16 cellular contexts compared by ENCODE assay signal in genomic region chr7:155591055-155591750, GRCh38. TPM values are rescaled to one million over a fixed set of nuclear protein-coding genes. Genes with fewer than 3 reads are reported as not detected.
DNase-seq lines count a peak whose midpoint lies in the region; ATAC-seq, FAIRE-seq and TF ChIP-seq lines count a peak whose summit lies in the region.
"Had no signal": no experiment of that assay in that cellular context is flagged by ENCODE, and none has a peak within 500 bp of the region (broad histone marks: within the 10 kb centered on the region; RNA-seq: fewer than 3 reads in every experiment).

No MANE protein-coding gene starts in this region.

- peaks cover 9% of the 10 kb centered on the region for H3K4me1 Mint-ChIP-seq in endodermal cell
- H3K4me1 Mint-ChIP-seq: naive B cell had no signal

- H3K4me1 ChIP-seq in endodermal cell (ENCODE audit: control insufficient read depth, insufficient read depth, low read length) (no peaks in the 10 kb centered on the region), osteoblast (ENCODE audit: insufficient read depth, low read length) (no peaks in the 10 kb centered on the region)

- DNase-seq in DMS153 (lab: John Stamatoyannopoulos, UW) (peak; percentile 60), DMS153 treated with DMSO at 0.1 percent for 48 hours (lab: John Stamatoyannopoulos, UW; ENCODE audit: unreplicated experiment) (no peak), NCI-H526 treated with DMSO at 0.1 percent for 48 hours (lab: John Stamatoyannopoulos, UW) (peak; percentile 82), endodermal cell (peak; percentile 38), osteoblast (ENCODE audit: insufficient read length, low spot score, missing footprints) (peak; percentile 25), NCI-H1694 treated with DMSO at 0.1 percent for 48 hours (lab: John Stamatoyannopoulos, UW) (no peak), H54 (ENCODE audit: insufficient read length, low spot score) (no peak)
- DNase-seq: activated naive CD4-positive, alpha-beta T cell treated with anti-CD3 and anti-CD28 coated beads, Interleukin-2, amount 50 U/mL, for 16 hours; naive B cell; stimulated activated naive CD4-positive, alpha-beta T cell treated with Interleukin-2 at 50 U/mL for 16 hours had no signal

- WGBS in endodermal cell (ENCODE audit: insufficient coverage in 1 of 2, insufficient read length in 1 of 2), 2 experiments: 91 to 92% methylated on average over 4 to 14 of the region's 14 CpGs

- H3K4me3 Mint-ChIP-seq in endodermal cell: no peak overlapping the region

- no peak for ATAC-seq in HG03571 (IDR thresholded peaks at IDR 0.05; ENCODE audit: unreplicated experiment)

- no peaks in the 10 kb centered on the region for H3K9me3 ChIP-seq in endodermal cell (ENCODE audit: control insufficient read depth, low read length)
- no peaks in the 10 kb centered on the region for H3K9me3 ChIP-seq in osteoblast (ENCODE audit: low read depth, low read length)
- H3K9me3 ChIP-seq: Caco-2 had no signal

- H3K36me3 ChIP-seq in endodermal cell (ENCODE audit: control insufficient read depth, insufficient read depth, low read length) (no peaks in the 10 kb centered on the region), osteoblast (ENCODE audit: insufficient read depth, low read length) (no peaks in the 10 kb centered on the region)

- H2AFZ ChIP-seq in osteoblast (ENCODE audit: low read length): no peak overlapping the region

- H3K9ac ChIP-seq in endodermal cell (ENCODE audit: extremely low read depth, low read length, poor library complexity, severe bottlenecking): no peak overlapping the region

- no peaks in the 10 kb centered on the region for H4K20me1 ChIP-seq in osteoblast (ENCODE audit: insufficient read depth, low read length)

- H3K27ac ChIP-seq in endodermal cell (ENCODE audit: low read depth, low read length) (no peak overlapping the region), osteoblast (ENCODE audit: low read depth, low read length) (no peak overlapping the region)
- H3K27ac ChIP-seq: 22Rv1 had no signal

- no peaks in the 10 kb centered on the region for H3K79me2 ChIP-seq in osteoblast (ENCODE audit: insufficient read depth, low read length)

- no peaks in the 10 kb centered on the region for H3K36me3 Mint-ChIP-seq in endodermal cell (ENCODE audit: low read depth)
- H3K36me3 Mint-ChIP-seq: naive B cell had no signal

- H3K4me3 ChIP-seq in endodermal cell (ENCODE audit: low read length): no peak overlapping the region
- H3K4me3 ChIP-seq in osteoblast (ENCODE audit: insufficient read depth, low read length): no peak overlapping the region

- no peaks in the 10 kb centered on the region for H3K27me3 ChIP-seq in endodermal cell (ENCODE audit: control insufficient read depth, insufficient read depth, low read length, poor library complexity, severe bottlenecking)
- peaks cover 7% of the 10 kb centered on the region for H3K27me3 ChIP-seq in osteoblast (ENCODE audit: insufficient read depth, low read length)

- no peak for TF ChIP-seq POLR2A in H54 (IDR thresholded peaks at IDR 0.05; ENCODE audit: low read depth, low read length)

- no peak overlapping the region for H3K27ac Mint-ChIP-seq in endodermal cell

- FAIRE-seq in H54 (lab: Jason Lieb, UNC): no peak

- TF ChIP-seq CTCF in endodermal cell (conservative IDR thresholded peaks at IDR 0.05) (no peak), osteoblast (IDR thresholded peaks at IDR 0.05; ENCODE audit: extremely low read depth, low read depth, low read length) (no peak)

- H3K9me3 Mint-ChIP-seq in endodermal cell: no peaks in the 10 kb centered on the region
- H3K9me3 Mint-ChIP-seq: naive B cell had no signal

- H3K4me2 ChIP-seq in osteoblast (ENCODE audit: insufficient read depth, low read length): no peak overlapping the region

- H3K27me3 Mint-ChIP-seq in endodermal cell (ENCODE audit: insufficient read depth): no peaks in the 10 kb centered on the region

RNA-seq across cellular contexts. Expression of gene CNPY1, which starts 44.8 kb away (rescaled TPM):
- total RNA-seq in endodermal cell: under 1 TPM in 1 of 2 donors, not detected in 1; 0.33 TPM
- 18.5 TPM for polyA plus RNA-seq in endodermal cell (2013, experiment 1 of 2)
- polyA plus RNA-seq in endodermal cell (2013, experiment 2 of 2): 22.2 TPM
- not detected in 2 replicates for total RNA-seq in osteoblast
- total RNA-seq: Caco-2, IMR-90, right cardiac atrium, SK-MEL-5 had no signal
- polyA plus RNA-seq: IMR-90, right cardiac atrium had no signal

RNA-seq across cellular contexts. Expression of gene RBM33, which starts 53.3 kb away (rescaled TPM):
- total RNA-seq in endodermal cell (10 to 100 TPM; 86.8 to 87.1 TPM), osteoblast (25.0 and 27.5 TPM in 2 replicates)
- polyA plus RNA-seq in endodermal cell (2013, experiment 1 of 2): 45.7 TPM
- polyA plus RNA-seq in endodermal cell (2013, experiment 2 of 2): 47.6 TPM

Comparison
In these comparisons a context has a peak if more than half of its experiments do, and no peak if none do; other contexts are left out.
1. DNase-seq: peak in DMS153 (single experiment), NCI-H526 treated with DMSO at 0.1 percent for 48 hours (single experiment), endodermal cell (single experiment) and osteoblast (single experiment); none in DMS153 treated with DMSO at 0.1 percent for 48 hours (single experiment), NCI-H1694 treated with DMSO at 0.1 percent for 48 hours (single experiment) and H54 (single experiment).